Comparison of ENCODE assay signal across 8 cellular contexts in the genomic region with DNA sequence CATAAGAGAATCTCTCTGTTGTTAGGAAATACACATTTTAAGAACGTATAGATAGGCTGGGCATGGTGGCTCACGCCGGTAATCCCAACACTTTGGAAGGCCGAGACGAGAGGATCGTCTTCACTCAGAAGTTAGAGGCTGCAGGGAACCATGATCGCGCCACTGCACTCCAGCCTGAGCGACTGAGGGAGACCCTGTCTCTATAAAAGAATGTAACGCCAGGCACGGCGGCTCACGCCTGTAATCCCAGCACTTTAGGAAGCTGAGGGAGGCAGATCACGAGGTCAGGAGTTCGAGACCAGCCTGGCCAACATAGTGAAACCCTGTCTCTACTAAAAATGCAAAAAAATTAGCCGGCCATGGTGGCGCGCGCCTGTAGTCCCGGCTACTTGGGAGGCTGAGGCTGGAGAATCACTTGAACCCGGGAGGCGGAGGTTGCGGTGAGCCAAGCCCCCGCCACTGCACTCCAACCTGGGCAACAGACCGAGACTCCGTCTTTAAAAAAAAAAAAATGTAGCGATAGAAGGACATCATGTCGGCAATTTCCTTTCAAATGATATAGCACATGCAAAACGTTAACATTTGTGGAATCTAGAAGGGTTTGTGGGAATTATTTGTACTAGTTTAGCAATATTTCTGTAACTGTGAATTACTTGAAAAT. TPM values are rescaled to one million over a fixed set of nuclear protein-coding genes. Genes with fewer than 3 reads are reported as not detected.
A peak's percentile ranks its signal among the peaks of the same experiment; 100 is the strongest.
DNase-seq lines count a peak whose midpoint lies in the region; ATAC-seq, FAIRE-seq and TF ChIP-seq lines count a peak whose summit lies in the region.

No MANE protein-coding gene starts in this region.

- H3K27ac ChIP-seq in heart right ventricle (peak overlapping the region; percentile 83 to 96 (median 91)), mesodermal cell (ENCODE audit: low read depth, low read length, severe bottlenecking) (peak overlapping the region; percentile 65), uterus (peak overlapping the region; percentile 86 to 90)

- ATAC-seq in heart right ventricle = no peak
- no peak for ATAC-seq in GM21825 (IDR thresholded peaks at IDR 0.05; ENCODE audit: unreplicated experiment)
- ATAC-seq in HG03457 (IDR thresholded peaks at IDR 0.05; ENCODE audit: unreplicated experiment) = no peak

- WGBS in heart right ventricle, 2 donors = 46 to 53% methylated on average over 29 of the region's 29 CpGs
- WGBS in mesodermal cell (ENCODE audit: insufficient coverage in 2 of 2), 2 experiments = 80 to 90% methylated on average over 23 to 25 of the region's 29 CpGs

- TF ChIP-seq CTCF in heart right ventricle (IDR thresholded peaks at IDR 0.05) = no peak
- no peak for TF ChIP-seq CTCF in bronchial epithelial cell (IDR thresholded peaks at IDR 0.05; ENCODE audit: insufficient read depth, low read length, severe bottlenecking)
- TF ChIP-seq CTCF in uterus (IDR thresholded peaks at IDR 0.05) = no peak

- peaks cover 0 to 36% (median 25%) of the 10 kb centered on the region in 9 donors for H3K36me3 ChIP-seq in heart right ventricle
- H3K36me3 ChIP-seq in bronchial epithelial cell (ENCODE audit: control insufficient read depth, insufficient read depth, low read length) = peaks cover 11% of the 10 kb centered on the region
- H3K36me3 ChIP-seq in mesodermal cell (ENCODE audit: control insufficient read depth, insufficient read depth, low read length) = peaks cover 37% of the 10 kb centered on the region
- no peaks in the 10 kb centered on the region for H3K36me3 ChIP-seq in uterus

- H3K4me1 ChIP-seq in heart right ventricle = peaks cover 8 to 56% (median 41%) of the 10 kb centered on the region in 9 donors
- peaks cover 12% of the 10 kb centered on the region for H3K4me1 ChIP-seq in mesodermal cell (ENCODE audit: control insufficient read depth, insufficient read depth, low read length, poor library complexity, severe bottlenecking)
- peaks cover 11 to 12% of the 10 kb centered on the region in 2 donors for H3K4me1 ChIP-seq in uterus

- no peak for TF ChIP-seq POLR2A in uterus (IDR thresholded peaks at IDR 0.05)

- intact Hi-C loops in heart right ventricle (cut with DNase I) = loop anchor here in 8 of 10 donors (5.0 to 10.0 kb wide), 8 partner anchors 51 to 1658 kb away; partner anchors contain the start of genes ZNF621 (in 4 of the 8), ULK4 (in 1 of the 8) and ZNF620 (in 1 of the 8)
- intact Hi-C loops in cardiac septum (cut with DNase I) = loop anchor here (2.0 to 5.0 kb wide), 2 partner anchors 68 to 144 kb away; partner anchors contain the start of gene ZNF621
- intact Hi-C loops in uterus (cut with DNase I; ENCODE audit: low total_unique reads) = loop anchor here (10.0 kb wide), 1 partner anchor 142 kb away; no protein-coding TSS in a partner anchor

- no peak for FAIRE-seq in bronchial epithelial cell (lab: Jason Lieb, UNC)

- DNase-seq in heart right ventricle (no peak), cardiac septum (ENCODE audit: low spot score) (no peak), bronchial epithelial cell (ENCODE audit: low read depth) (no peak), uterus (peak in 1 of 2 donors; percentile 23), inferior parietal cortex (ENCODE audit: extremely low spot score) (no peak)

- H3K9me3 ChIP-seq in heart right ventricle (no peaks in the 10 kb centered on the region), mesodermal cell (ENCODE audit: control insufficient read depth, low read length) (no peaks in the 10 kb centered on the region), uterus (no peaks in the 10 kb centered on the region)

- no peaks in the 10 kb centered on the region for H3K27me3 ChIP-seq in heart right ventricle
- H3K27me3 ChIP-seq in bronchial epithelial cell (ENCODE audit: control insufficient read depth, insufficient read depth, low read length) = no peaks in the 10 kb centered on the region
- H3K27me3 ChIP-seq in uterus = no peaks in the 10 kb centered on the region

- H3K4me3 ChIP-seq in heart right ventricle (peak overlapping the region; percentile 69 to 99 (median 91)), bronchial epithelial cell (ENCODE audit: low read depth, low read length) (peak overlapping the region; percentile 99), mesodermal cell (ENCODE audit: extremely low read depth, insufficient read depth, low read length, poor library complexity, severe bottlenecking) (peak overlapping the region; percentile 95), uterus (peak overlapping the region; percentile 50 to 84)

RNA-seq across cellular contexts. Expression of gene RPL14, which starts 0.7 kb away (rescaled TPM):
- total RNA-seq in heart right ventricle (1,000 to 10,000 TPM in 5 of 10 donors, 100 to 1,000 TPM in 5; 882 to 1,323 (median 991) TPM), cardiac septum (748 TPM), bronchial epithelial cell (532 and 659 TPM in 2 replicates), uterus (1,000 to 10,000 TPM in 1 of 4 donors, 100 to 1,000 TPM in 3; 246 to 2,060 (median 607) TPM)
- polyA plus RNA-seq in heart right ventricle = 1,000 to 10,000 TPM; 1,415 to 1,433 TPM
- 1,559 TPM for polyA plus RNA-seq in mesodermal cell (2013, experiment 1 of 2)
- 1,423 TPM for polyA plus RNA-seq in mesodermal cell (2013, experiment 2 of 2)

RNA-seq across cellular contexts. Expression of gene ZNF619, which starts 20.5 kb away (rescaled TPM):
- total RNA-seq in heart right ventricle = 1 to 10 TPM; 3.0 to 6.1 (median 5.0) TPM
- polyA plus RNA-seq in heart right ventricle = 1 to 10 TPM; 1.0 to 1.7 TPM
- total RNA-seq in cardiac septum = 3.6 TPM
- total RNA-seq in bronchial epithelial cell = 5.3 and 5.6 TPM in 2 replicates
- polyA plus RNA-seq in mesodermal cell (2013, experiment 1 of 2) = 1.2 TPM
- polyA plus RNA-seq in mesodermal cell (2013, experiment 2 of 2) = 1.8 TPM
- 10 to 100 TPM in 1 of 4 donors, 1 to 10 TPM in 2, under 1 TPM in 1; 0.59 to 11.9 (median 6.1) TPM for total RNA-seq in uterus

RNA-seq across cellular contexts. Expression of gene ZNF620, which starts 49.4 kb away (rescaled TPM):
- total RNA-seq in heart right ventricle (1 to 10 TPM; 1.3 to 3.6 (median 2.7) TPM), cardiac septum (1.5 TPM), bronchial epithelial cell (0.38 and 0.53 TPM in 2 replicates), uterus (10 to 100 TPM in 1 of 4 donors, 1 to 10 TPM in 2, not detected in 1; 1.3 to 12.4 (median 5.9) TPM)
- polyA plus RNA-seq in heart right ventricle = 1 to 10 TPM; 1.4 to 1.9 TPM
- polyA plus RNA-seq in mesodermal cell (2013, experiment 1 of 2) = 5.3 TPM
- polyA plus RNA-seq in mesodermal cell (2013, experiment 2 of 2) = 3.5 TPM
